Comparison of ENCODE assay signal across 17 cellular contexts in the genomic region with DNA sequence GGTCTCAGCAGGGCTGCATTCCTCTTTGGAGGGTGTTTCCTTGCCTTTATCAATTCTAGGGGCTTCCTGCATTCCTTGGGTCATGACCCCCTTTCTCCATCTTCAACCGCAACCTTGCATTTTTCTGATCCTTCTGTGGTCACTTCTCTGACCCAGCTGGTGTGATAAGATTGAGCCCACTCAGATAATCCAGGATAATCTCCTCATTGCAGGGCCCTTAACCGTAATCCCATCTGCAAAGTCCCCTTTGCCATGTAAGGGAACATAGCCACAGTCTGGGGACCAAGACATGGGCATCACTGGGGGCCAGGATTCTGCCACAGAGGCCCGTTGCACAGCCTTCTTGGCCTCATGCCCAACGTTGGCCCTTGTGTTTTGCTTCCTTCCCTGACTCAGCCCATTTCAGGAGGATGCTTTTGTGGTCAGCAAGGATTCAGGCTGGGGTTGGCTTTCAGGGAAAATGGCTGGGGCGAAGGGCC. TPM values are rescaled to one million over a fixed set of nuclear protein-coding genes. Genes with fewer than 3 reads are reported as not detected.
DNase-seq lines count a peak whose midpoint lies in the region; ATAC-seq and TF ChIP-seq lines count a peak whose summit lies in the region.
"Had no signal": no experiment of that assay in that cellular context is flagged by ENCODE, and none has a peak within 500 bp of the region (broad histone marks: within the 10 kb centered on the region; RNA-seq: fewer than 3 reads in every experiment).

No MANE protein-coding gene starts in this region.

- no peak overlapping the region for H3K56ac ChIP-seq in IMR-90 (ENCODE audit: extremely low read depth, insufficient read depth, low read length)

- peak overlapping the region; percentile 4; the same call in 1 of the 2 replicates for H3K4ac ChIP-seq in IMR-90 (ENCODE audit: low read depth, low read length)

- H3K9me3 ChIP-seq in IMR-90 (ENCODE audit: control insufficient read depth, insufficient read depth, low read length), result no peaks in the 10 kb centered on the region
- H3K9me3 ChIP-seq: adrenal gland, BE2C had no signal

- no peak overlapping the region for H4K5ac ChIP-seq in IMR-90 (ENCODE audit: low read depth, low read length)

- no peak overlapping the region for H3K14ac ChIP-seq in IMR-90 (replicated peaks; ENCODE audit: low read depth, low read length)

- no peak overlapping the region for H2BK5ac ChIP-seq in IMR-90 (ENCODE audit: low read depth, low read length, poor library complexity, severe bottlenecking)

- TF ChIP-seq POLR2A in IMR-90 (IDR thresholded peaks at IDR 0.05; ENCODE audit: low read depth, low read length), result no peak

- peaks cover 0 to 2% (median 1%) of the 10 kb centered on the region in 3 donors for H3K27me3 Mint-ChIP-seq in CD14-positive monocyte (ENCODE audit: low read depth in 3 of 3)

- no TSS peak for BruUV-seq in IMR-90 (replicated peaks; lab: Mats Ljungman, UMichigan)

- H3K9me3 Mint-ChIP-seq in CD14-positive monocyte, result peaks cover 0 to 2% (median 0%) of the 10 kb centered on the region in 7 donors

- no peak overlapping the region for H4K91ac ChIP-seq in IMR-90 (ENCODE audit: insufficient read depth, low read depth, low read length)

- no peak overlapping the region for H2AFZ ChIP-seq in IMR-90 (replicated peaks; ENCODE audit: low read length, poor library complexity)

- no peak for TF ChIP-seq CTCF in CD14-positive monocyte (IDR thresholded peaks at IDR 0.05)
- no peak for TF ChIP-seq CTCF in IMR-90 (conservative IDR thresholded peaks at IDR 0.05; ENCODE audit: low read depth, low read length)

- no peak overlapping the region for H3K9ac ChIP-seq in IMR-90 (ENCODE audit: low read depth, low read length)

- peaks cover 18% of the 10 kb centered on the region for H3K9me1 ChIP-seq in IMR-90 (ENCODE audit: insufficient read depth, low read length)

- peaks cover 15% of the 10 kb centered on the region; the same call in 1 of the 2 replicates for H4K20me1 ChIP-seq in IMR-90 (ENCODE audit: insufficient read depth, low read length)

- 50% methylated on average over 2 of the region's 5 CpGs; no CpG with 5 or more reads in 1 of the 2 experiments for WGBS in IMR-90 (ENCODE audit: extremely low coverage in 2 of 2, insufficient read length in 1 of 2), 2 experiments

- H2BK120ac ChIP-seq in IMR-90 (ENCODE audit: low read depth, low read length), result 0 out of 2 replicates have a peak overlapping the region, but pooled peaks have one; percentile 18

- no peak for ATAC-seq in IMR-90 (ENCODE audit: low read depth)

- H2BK15ac ChIP-seq in IMR-90 (ENCODE audit: low read depth, low read length), result no peak overlapping the region

- peak overlapping the region; percentile 34 for H2AK9ac ChIP-seq in IMR-90 (replicated peaks; ENCODE audit: low read depth, low read length, poor library complexity)

- POLR2A ChIA-PET in IMR-90 (lab: Charles Lee; ENCODE audit: unreplicated experiment), result no interaction called here

- peaks cover 5 to 52% of the 10 kb centered on the region in 2 experiments; a peak in 3 of 4 replicates for H3K79me1 ChIP-seq in IMR-90 (ENCODE audit: low read depth in 1 of 2, low read length in 2 of 2)

- peaks cover 52 to 53% of the 10 kb centered on the region in 2 donors for H3K36me3 Mint-ChIP-seq in CD14-positive monocyte

- no peak overlapping the region for H3K4me2 ChIP-seq in IMR-90 (ENCODE audit: low read depth, low read length)

- intact Hi-C loops in CD14-positive monocyte (cut with micrococcal nuclease) (loop anchor here (2.0 to 10.0 kb wide), 6 partner anchors 37 to 229 kb away; partner anchors contain the start of genes IL10 (in 1 of the 2) and IL19 (in 1 of the 2)), IMR-90 (cut with micrococcal nuclease) (loop anchor here (5.0 to 10.0 kb wide), 2 partner anchors 249 to 767 kb away; no protein-coding TSS in a partner anchor)

- peaks cover 56% of the 10 kb centered on the region for H3K4me1 Mint-ChIP-seq in CD14-positive monocyte

- no peak overlapping the region for H2AK5ac ChIP-seq in IMR-90 (ENCODE audit: low read depth, low read length)

- no peak overlapping the region for H3K27ac ChIP-seq in IMR-90 (ENCODE audit: insufficient read depth, low read length)

- H2BK20ac ChIP-seq in IMR-90 (ENCODE audit: low read depth, low read length), result no peak overlapping the region

- DNase-seq in CD14-positive monocyte (ENCODE audit: low spot score) (peak; percentile 49), IMR-90 (peak; percentile 50), amniotic epithelial cell (ENCODE audit: low read depth) (peak; percentile 79), hepatic stellate cell (ENCODE audit: low spot score) (peak; percentile 68), NCI-H1930 (lab: John Stamatoyannopoulos, UW) (no peak), NCI-H446 treated with DMSO at 0.1 percent for 48 hours (lab: John Stamatoyannopoulos, UW) (no peak), COR-L47 (lab: John Stamatoyannopoulos, UW) (no peak), HuH-7.5 (ENCODE audit: low spot score) (no peak)
- DNase-seq: activated CD4-positive, CD25-positive, alpha-beta regulatory T cell treated with anti-CD3 and anti-CD28 coated beads, Interleukin-2, amount 50 U/mL, for 72 hours; activated T-cell treated with anti-CD3 and anti-CD28 coated beads, Interleukin-2, amount 50 U/mL, for 1 hour; BE2C; GF-D8; GOT3; retina; stimulated activated CD4-positive, alpha-beta T cell treated with anti-CD3 and anti-CD28 coated beads, Interleukin-4, amount 100 ng/mL, for 1 hour had no signal

- H4K8ac ChIP-seq in IMR-90 (ENCODE audit: low read depth in 2 of 2, low read length in 2 of 2), result no peak overlapping the region

- in situ Hi-C loops in IMR-90 (cut with MboI; ENCODE audit: low sequenced_read_pairs), result loop anchor here (5.0 kb wide), 2 partner anchors 72 to 177 kb away; no protein-coding TSS in a partner anchor

- no peak overlapping the region for H3K18ac ChIP-seq in IMR-90 (ENCODE audit: low read depth, low read length)

- H3K23ac ChIP-seq in IMR-90 (ENCODE audit: low read depth, low read length), result no peak overlapping the region

- H3K4me3 ChIP-seq in IMR-90 (ENCODE audit: insufficient read depth, low read depth, low read length), result no peak overlapping the region
- H3K4me3 ChIP-seq: adrenal gland had no signal

- CTCF ChIA-PET in IMR-90 (lab: Yijun Ruan, JAX), result interaction anchor here (0.7 to 2.9 kb wide), 5 partner anchors 26 to 177 kb away, joined by 3 to 17 read pairs (median 4); no protein-coding TSS in a partner anchor

- no peaks in the 10 kb centered on the region for H3K27me3 ChIP-seq in IMR-90 (ENCODE audit: control insufficient read depth, insufficient read depth, low read length)
- H3K27me3 ChIP-seq: adrenal gland, BE2C had no signal

- no peak overlapping the region for H3K4me3 Mint-ChIP-seq in CD14-positive monocyte

- H3K36me3 ChIP-seq in IMR-90 (ENCODE audit: control insufficient read depth, insufficient read depth, low read length), result peaks cover 43% of the 10 kb centered on the region
- H3K36me3 ChIP-seq: BE2C had no signal

- TF ChIP-seq RAD21 in IMR-90 (IDR thresholded peaks at IDR 0.05; ENCODE audit: low read length), result no peak

- peak overlapping the region in 4 of 7 donors; percentile 19 to 62 (median 37) for H3K27ac Mint-ChIP-seq in CD14-positive monocyte

- H3K4me1 ChIP-seq in IMR-90 (ENCODE audit: control insufficient read depth, insufficient read depth, low read length), result peaks cover 13% of the 10 kb centered on the region

- dilution Hi-C loops in IMR-90 (cut with HindIII; ENCODE audit: low sequenced_read_pairs, unreplicated experiment), result no loop called here

TF ChIP-seq in IMR-90, 13 proteins besides CTCF, POLR2A, EP300 and RAD21:
- TF ChIP-seq MAFK (IDR thresholded peaks at IDR 0.05; ENCODE audit: low read depth, low read length) (peak; percentile 25; the same call in 1 of the 2 replicates), CEBPB (IDR thresholded peaks at IDR 0.05; ENCODE audit: low read depth, low read length) (no peak)

RNA-seq across cellular contexts. Expression of gene IL19, which starts 35.0 kb away (rescaled TPM):
- polyA plus RNA-seq in CD14-positive monocyte (not detected), IMR-90 (2012; rRNA removed) (not detected in 2 replicates)
- not detected in 2 replicates for total RNA-seq in IMR-90 (2012; rRNA removed)
- not detected in 2 replicates for polyA plus RNA-seq in IMR-90 (2012; cell fraction: cytosol; rRNA removed)
- polyA plus RNA-seq in IMR-90 (2012; cell fraction: nucleus; rRNA removed; ENCODE audit: low replicate concordance), result not detected in 2 replicates
- total RNA-seq: adrenal gland, kidney epithelial cell had no signal
- polyA plus RNA-seq: adrenal gland had no signal

RNA-seq across cellular contexts. Expression of gene IL10, which starts 36.7 kb away (rescaled TPM):
- polyA plus RNA-seq in CD14-positive monocyte, result 1 to 10 TPM; 4.1 to 7.8 TPM
- not detected in 2 replicates for total RNA-seq in IMR-90 (2012; rRNA removed)
- not detected in 2 replicates for polyA plus RNA-seq in IMR-90 (2012; rRNA removed)
- not detected in 2 replicates for polyA plus RNA-seq in IMR-90 (2012; cell fraction: cytosol; rRNA removed)
- not detected in 2 replicates for polyA plus RNA-seq in IMR-90 (2012; cell fraction: nucleus; rRNA removed; ENCODE audit: low replicate concordance)
- total RNA-seq: kidney epithelial cell had no signal

RNA-seq across cellular contexts. Expression of gene MAPKAPK2, which starts 50.9 kb away (rescaled TPM):
- polyA plus RNA-seq in CD14-positive monocyte (1 to 10 TPM; 1.6 to 2.2 TPM), IMR-90 (2012; rRNA removed) (60.7 and 66.4 TPM in 2 replicates)
- 50.8 and 56.5 TPM in 2 replicates for total RNA-seq in IMR-90 (2012; rRNA removed)
- polyA plus RNA-seq in IMR-90 (2012; cell fraction: cytosol; rRNA removed), result 42.3 and 56.1 TPM in 2 replicates
- polyA plus RNA-seq in IMR-90 (2012; cell fraction: nucleus; rRNA removed; ENCODE audit: low replicate concordance), result 86.1 and 91.5 TPM in 2 replicates

Comparison
In these comparisons a context has a peak if more than half of its experiments do, and no peak if none do; other contexts are left out.
1. DNase-seq: peak in CD14-positive monocyte (single experiment), IMR-90 (single experiment), amniotic epithelial cell (single experiment) and hepatic stellate cell (single experiment); none in NCI-H1930 (0 of 2), NCI-H446 treated with DMSO at 0.1 percent for 48 hours (single experiment), COR-L47 (single experiment) and HuH-7.5 (single experiment).
2. RNA of gene MAPKAPK2, which starts 50.9 kb away (polyA plus RNA-seq): 42.3 to 91.5 TPM in IMR-90; 1.6 to 2.2 TPM in CD14-positive monocyte; every median in the first group is over 10 times any median in the second.